In the genomic region with DNA sequence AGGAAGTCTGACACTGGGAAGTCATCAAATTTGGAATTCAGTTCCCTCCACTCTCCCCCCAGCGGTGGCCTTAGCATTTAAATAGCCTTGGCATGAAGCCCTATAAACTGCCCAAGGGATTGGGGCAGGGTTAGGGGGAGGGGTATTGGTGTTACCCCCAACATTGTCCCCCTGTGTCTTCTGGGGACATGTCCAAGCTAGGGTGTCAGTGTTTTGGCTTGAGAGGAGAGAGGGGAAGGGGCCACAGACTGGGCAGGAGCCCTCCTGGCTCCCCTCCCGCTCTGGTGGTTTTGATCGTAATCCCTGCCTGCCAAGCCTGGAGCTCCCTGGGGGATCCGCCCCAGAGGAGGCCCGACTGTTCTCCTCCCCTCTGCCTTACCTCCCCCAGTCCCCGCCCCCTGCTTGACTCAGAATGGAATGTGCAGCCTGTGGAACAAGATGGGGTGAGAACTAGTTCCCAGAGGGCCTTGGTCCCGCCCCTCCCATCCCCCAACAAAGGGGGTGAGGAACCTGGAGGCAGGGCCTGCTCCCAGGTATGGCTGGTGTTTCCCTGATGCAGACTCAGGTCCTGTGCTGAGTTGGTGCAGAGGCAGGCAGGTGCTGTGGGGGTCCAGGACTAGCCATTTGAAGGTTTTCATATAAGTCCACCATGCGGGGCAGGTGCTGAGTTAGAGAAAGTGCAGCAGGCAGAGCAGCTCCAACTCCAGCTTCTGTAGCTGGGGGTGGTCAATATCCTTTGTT, we compare ENCODE assay signal across 8 cellular contexts. TPM values are rescaled to one million over a fixed set of nuclear protein-coding genes. Genes with fewer than 3 reads are reported as not detected.
DNase-seq lines count a peak whose midpoint lies in the region; ATAC-seq, FAIRE-seq and TF ChIP-seq lines count a peak whose summit lies in the region.

No MANE protein-coding gene starts in this region.

- peaks cover 51% of the 10 kb centered on the region for H3K4me1 Mint-ChIP-seq in MCF 10A (ENCODE audit: insufficient read depth, unreplicated experiment)
- peaks cover under 1% of the 10 kb centered on the region for H3K4me1 Mint-ChIP-seq in activated naive CD8-positive, alpha-beta T cell treated with anti-CD3 and anti-CD28 coated beads, Interleukin-2, amount 50 U/mL, for 24 hours

- FAIRE-seq in kidney (lab: Jason Lieb, UNC), result no peak

- no peaks in the 10 kb centered on the region for H3K9me3 ChIP-seq in kidney (ENCODE audit: control insufficient read depth in 1 of 2, low read length in 2 of 2)
- H3K9me3 ChIP-seq in thoracic aorta, result no peaks in the 10 kb centered on the region

- peak overlapping the region; percentile 19 for H3K4me3 Mint-ChIP-seq in MCF 10A (ENCODE audit: unreplicated experiment)
- H3K4me3 Mint-ChIP-seq in activated naive CD8-positive, alpha-beta T cell treated with anti-CD3 and anti-CD28 coated beads, Interleukin-2, amount 50 U/mL, for 24 hours, result no peak overlapping the region

- POLR2A ChIA-PET in MCF 10A (lab: Yijun Ruan, JAX), result interaction anchor here (0.7 to 1.6 kb wide), 7 partner anchors 22 to 220 kb away, joined by 3 to 6 read pairs (median 4); no protein-coding TSS in a partner anchor

- H3K36me3 ChIP-seq in kidney (ENCODE audit: control insufficient read depth in 1 of 2, insufficient read depth in 2 of 2, low read length in 2 of 2) (no peaks in the 10 kb centered on the region), thoracic aorta (no peaks in the 10 kb centered on the region)

- intact Hi-C loops in MCF 10A (cut with micrococcal nuclease), result no loop called here
- intact Hi-C loops in kidney (cut with DNase I), result no loop called here

- DNase-seq in DMS153 treated with DMSO at 0.1 percent for 48 hours (lab: John Stamatoyannopoulos, UW; ENCODE audit: unreplicated experiment) (peak; percentile 96), NCI-H187 treated with DMSO at 0.1 percent for 48 hours (lab: John Stamatoyannopoulos, UW) (peak; percentile 94), MCF 10A (ENCODE audit: unreplicated experiment) (peak; percentile 99), kidney (peak; percentile 98), thoracic aorta (ENCODE audit: low spot score) (peak; percentile 82)
- no peak for DNase-seq in activated CD4-positive, CD25-positive, alpha-beta regulatory T cell (lab: John Stamatoyannopoulos, UW)
- DNase-seq in activated naive CD8-positive, alpha-beta T cell treated with anti-CD3 and anti-CD28 coated beads, Interleukin-2, amount 50 U/mL, for 24 hours, result no peak

- H3K9ac ChIP-seq in kidney (ENCODE audit: low read length in 2 of 2), result peak overlapping the region in 1 of 2 donors; percentile 42

- peak; percentile 87 for ATAC-seq in thoracic aorta (ENCODE audit: insufficient number of reproducible peaks, low FRiP score, low read depth)
- no peak for ATAC-seq in GM19397 (IDR thresholded peaks at IDR 0.05; ENCODE audit: unreplicated experiment)
- no peak for ATAC-seq in activated naive CD8-positive, alpha-beta T cell treated with anti-CD3 and anti-CD28 coated beads, Interleukin-2, amount 50 U/mL, for 24 hours

- H3K27ac ChIP-seq in kidney (ENCODE audit: low read depth in 2 of 2, low read length in 2 of 2), result peak overlapping the region; percentile 83 to 87
- H3K27ac ChIP-seq in thoracic aorta, result peak overlapping the region; percentile 56 to 59

- no peaks in the 10 kb centered on the region for H3K27me3 ChIP-seq in thoracic aorta (replicated peaks; ENCODE audit: insufficient read depth)

- peak overlapping the region; percentile 4 for H3K27ac Mint-ChIP-seq in MCF 10A (ENCODE audit: low read depth, unreplicated experiment)
- no peak overlapping the region for H3K27ac Mint-ChIP-seq in activated naive CD8-positive, alpha-beta T cell treated with anti-CD3 and anti-CD28 coated beads, Interleukin-2, amount 50 U/mL, for 24 hours

- H3K4me1 ChIP-seq in kidney (ENCODE audit: control insufficient read depth in 1 of 2, insufficient read depth in 1 of 2, low read depth in 1 of 2, low read length in 2 of 2) (peaks cover 59 to 71% of the 10 kb centered on the region in 2 donors), thoracic aorta (ENCODE audit: control insufficient read depth in 1 of 2, low read depth in 2 of 2) (peaks cover 26 to 92% of the 10 kb centered on the region in 2 donors)

- CTCF ChIA-PET in MCF 10A (lab: Yijun Ruan, JAX), result interaction anchor here (0.6 to 4.3 kb wide), 10 partner anchors 32 to 1058 kb away, joined by 3 to 35 read pairs (median 4); no protein-coding TSS in a partner anchor

- H3K9me3 Mint-ChIP-seq in MCF 10A (ENCODE audit: unreplicated experiment), result no peaks in the 10 kb centered on the region
- H3K9me3 Mint-ChIP-seq in activated naive CD8-positive, alpha-beta T cell treated with anti-CD3 and anti-CD28 coated beads, Interleukin-2, amount 50 U/mL, for 24 hours, result no peaks in the 10 kb centered on the region

- H3K27me3 Mint-ChIP-seq in MCF 10A (ENCODE audit: insufficient read depth, unreplicated experiment), result no peaks in the 10 kb centered on the region
- peaks cover 30% of the 10 kb centered on the region for H3K27me3 Mint-ChIP-seq in activated naive CD8-positive, alpha-beta T cell treated with anti-CD3 and anti-CD28 coated beads, Interleukin-2, amount 50 U/mL, for 24 hours

- H3K36me3 Mint-ChIP-seq in MCF 10A (ENCODE audit: insufficient read depth, unreplicated experiment), result no peaks in the 10 kb centered on the region
- no peaks in the 10 kb centered on the region for H3K36me3 Mint-ChIP-seq in activated naive CD8-positive, alpha-beta T cell treated with anti-CD3 and anti-CD28 coated beads, Interleukin-2, amount 50 U/mL, for 24 hours (ENCODE audit: low read depth)

- peak overlapping the region in 1 of 2 donors; percentile 43 for H3K4me3 ChIP-seq in kidney (ENCODE audit: low read length in 2 of 2)
- H3K4me3 ChIP-seq in thoracic aorta, result peak overlapping the region; percentile 47

- BruUV-seq in MCF 10A (replicated peaks; lab: Mats Ljungman, UMichigan), result no TSS peak

- TF ChIP-seq CTCF in MCF 10A (IDR thresholded peaks at IDR 0.05; ENCODE audit: unreplicated experiment), result no peak
- no peak for TF ChIP-seq CTCF in kidney (IDR thresholded peaks at IDR 0.05; ENCODE audit: borderline replicate concordance, extremely low read depth, insufficient read depth)
- TF ChIP-seq CTCF in thoracic aorta (IDR thresholded peaks at IDR 0.05), result peak; percentile 38

RNA-seq across cellular contexts. Expression of a gene that starts 7.4 kb away (rescaled TPM):
- 23.7 and 32.8 TPM in 2 replicates for total RNA-seq in MCF 10A (2022)
- 55.2 TPM for total RNA-seq in kidney
- polyA plus RNA-seq in kidney (ENCODE audit: insufficient read depth, low read depth, low replicate concordance), result 23.9 TPM
- total RNA-seq in thoracic aorta, result 10 to 100 TPM; 27.2 to 33.2 TPM

Comparison
In these comparisons a context has a peak if more than half of its experiments do, and no peak if none do; other contexts are left out.
1. DNase-seq: peak in DMS153 treated with DMSO at 0.1 percent for 48 hours (single experiment), NCI-H187 treated with DMSO at 0.1 percent for 48 hours (single experiment), MCF 10A (single experiment), kidney (single experiment) and thoracic aorta (single experiment); none in activated CD4-positive, CD25-positive, alpha-beta regulatory T cell (0 of 4) and activated naive CD8-positive, alpha-beta T cell treated with anti-CD3 and anti-CD28 coated beads, Interleukin-2, amount 50 U/mL, for 24 hours (single experiment).